16 cellular contexts compared by ENCODE assay signal in the genomic region with DNA sequence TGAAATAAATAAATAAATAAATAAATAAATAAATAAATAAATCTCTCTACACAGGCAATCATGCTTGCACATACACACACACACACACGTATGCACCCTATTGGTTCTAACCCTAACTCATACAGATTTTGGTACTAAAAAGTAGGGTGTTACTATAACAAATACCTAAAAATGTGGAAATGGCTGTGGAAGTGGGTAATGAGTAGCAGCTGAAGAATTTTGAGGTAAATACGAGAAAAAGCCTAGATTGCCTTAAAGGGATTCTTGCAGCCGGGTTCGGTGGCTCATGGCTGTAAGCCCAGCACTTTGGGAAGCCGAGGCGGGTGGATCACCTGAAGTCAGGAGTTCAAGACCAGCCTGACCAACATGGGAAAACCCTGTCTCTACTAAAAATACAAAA. TPM values are rescaled to one million over a fixed set of nuclear protein-coding genes. Genes with fewer than 3 reads are reported as not detected.
DNase-seq lines count a peak whose midpoint lies in the region; ATAC-seq, FAIRE-seq and TF ChIP-seq lines count a peak whose summit lies in the region.
"Had no signal": no experiment of that assay in that cellular context is flagged by ENCODE, and none has a peak within 500 bp of the region (broad histone marks: within the 10 kb centered on the region; RNA-seq: fewer than 3 reads in every experiment).

No MANE protein-coding gene starts in this region.

- FAIRE-seq in astrocyte (lab: Jason Lieb, UNC), result no peak
- FAIRE-seq: GM12892, HTR-8/SVneo had no signal

- no peaks in the 10 kb centered on the region for H3K9me3 Mint-ChIP-seq in astrocyte (ENCODE audit: unreplicated experiment)
- H3K9me3 Mint-ChIP-seq in stimulated activated naive B cell treated with anti-CD40 and anti-IgM and Interleukin-4, amounts not matched to agents 10 μg/mL and 1 μg/mL and 100 μg/mL, for 72 hours, result no peaks in the 10 kb centered on the region
- H3K9me3 Mint-ChIP-seq: CD4-positive, alpha-beta memory T cell had no signal

- TF ChIP-seq CTCF in AG10803 (conservative IDR thresholded peaks at IDR 0.05; ENCODE audit: low read length) (no peak), HEK293 (tag by site-specific recombination; IDR thresholded peaks at IDR 0.05) (no peak), astrocyte (IDR thresholded peaks at IDR 0.05; ENCODE audit: insufficient read depth, low read depth, low read length) (no peak)

- CTCF ChIA-PET in HEK293 (lab: Yijun Ruan, JAX), result interaction anchor here (0.6 kb wide), 1 partner anchor 44 kb away, joined by 3 read pairs; no protein-coding TSS in a partner anchor

- H3K4me1 ChIP-seq in HEK293 (ENCODE audit: control insufficient read depth, insufficient read depth, low read length) (no peaks in the 10 kb centered on the region), astrocyte (ENCODE audit: insufficient read depth, low read length) (no peaks in the 10 kb centered on the region)
- H3K4me1 ChIP-seq: BE2C had no signal

- no peak overlapping the region for H2AFZ ChIP-seq in astrocyte (ENCODE audit: low read depth, low read length)

- POLR2A ChIA-PET in HEK293 (lab: Yijun Ruan, JAX), result no interaction called here

- no peak overlapping the region for H3K4me3 Mint-ChIP-seq in astrocyte (ENCODE audit: unreplicated experiment)
- no peak overlapping the region for H3K4me3 Mint-ChIP-seq in stimulated activated naive B cell treated with anti-CD40 and anti-IgM and Interleukin-4, amounts not matched to agents 10 μg/mL and 1 μg/mL and 100 μg/mL, for 72 hours
- H3K4me3 Mint-ChIP-seq: CD4-positive, alpha-beta memory T cell had no signal

- no peak overlapping the region for H3K4me2 ChIP-seq in astrocyte (ENCODE audit: low read length)

- no peak overlapping the region for H3K27ac Mint-ChIP-seq in astrocyte (ENCODE audit: unreplicated experiment)
- no peak overlapping the region for H3K27ac Mint-ChIP-seq in stimulated activated naive B cell treated with anti-CD40 and anti-IgM and Interleukin-4, amounts not matched to agents 10 μg/mL and 1 μg/mL and 100 μg/mL, for 72 hours

- H4K20me1 ChIP-seq in astrocyte (ENCODE audit: insufficient read depth, low read length), result no peaks in the 10 kb centered on the region

- no peaks in the 10 kb centered on the region for H3K27me3 Mint-ChIP-seq in astrocyte (ENCODE audit: low read depth, unreplicated experiment)
- H3K27me3 Mint-ChIP-seq in stimulated activated naive B cell treated with anti-CD40 and anti-IgM and Interleukin-4, amounts not matched to agents 10 μg/mL and 1 μg/mL and 100 μg/mL, for 72 hours, result no peaks in the 10 kb centered on the region
- H3K27me3 Mint-ChIP-seq: CD4-positive, alpha-beta memory T cell had no signal

- no peak for ATAC-seq in GM19397 (IDR thresholded peaks at IDR 0.05; ENCODE audit: unreplicated experiment)
- no peak for ATAC-seq in stimulated activated naive B cell treated with anti-CD40 and anti-IgM and Interleukin-4, amounts not matched to agents 10 μg/mL and 1 μg/mL and 100 μg/mL, for 72 hours (replicated peaks)

- H3K9ac ChIP-seq in astrocyte (ENCODE audit: low read length), result no peak overlapping the region

- H3K27me3 ChIP-seq in astrocyte (ENCODE audit: insufficient read depth, low read length), result no peaks in the 10 kb centered on the region
- H3K27me3 ChIP-seq: BE2C had no signal

- no peaks in the 10 kb centered on the region for H3K4me1 Mint-ChIP-seq in astrocyte (ENCODE audit: low read depth, unreplicated experiment)
- H3K4me1 Mint-ChIP-seq in stimulated activated naive B cell treated with anti-CD40 and anti-IgM and Interleukin-4, amounts not matched to agents 10 μg/mL and 1 μg/mL and 100 μg/mL, for 72 hours, result peaks cover 8 to 10% of the 10 kb centered on the region in 2 donors

- peak; percentile 60 for DNase-seq in AG10803 (ENCODE audit: low read depth)
- DNase-seq in astrocyte (ENCODE audit: low read depth), result peak; percentile 33
- peak; percentile 19 for DNase-seq in islet precursor cell
- DNase-seq in stimulated activated naive B cell treated with anti-CD40 and anti-IgM and Interleukin-4, amounts not matched to agents 10 μg/mL and 1 μg/mL and 100 μg/mL, for 72 hours, result no peak
- no peak for DNase-seq in HUDEP-2 (lab: John Stamatoyannopoulos, UW; ENCODE audit: unreplicated experiment in 76 of 76)
- DNase-seq: BE2C; CD4-positive, alpha-beta memory T cell; DMS79; EL; GDM1; H7 had no signal

- no peaks in the 10 kb centered on the region for H3K36me3 Mint-ChIP-seq in astrocyte (ENCODE audit: low read depth, unreplicated experiment)
- no peaks in the 10 kb centered on the region for H3K36me3 Mint-ChIP-seq in stimulated activated naive B cell treated with anti-CD40 and anti-IgM and Interleukin-4, amounts not matched to agents 10 μg/mL and 1 μg/mL and 100 μg/mL, for 72 hours
- H3K36me3 Mint-ChIP-seq: CD4-positive, alpha-beta memory T cell had no signal

- no peak overlapping the region for H3K27ac ChIP-seq in HEK293 (ENCODE audit: extremely low read depth, low read depth, low read length)
- H3K27ac ChIP-seq in astrocyte (ENCODE audit: low read depth, low read length), result no peak overlapping the region
- H3K27ac ChIP-seq: C4-2B had no signal

- H3K9me3 ChIP-seq in HEK293 (ENCODE audit: control insufficient read depth, insufficient read depth, low read depth, low read length) (no peaks in the 10 kb centered on the region), astrocyte (ENCODE audit: insufficient read depth, low read depth, low read length) (no peaks in the 10 kb centered on the region)
- H3K9me3 ChIP-seq: BE2C had no signal

- H3K4me3 ChIP-seq in AG10803 (ENCODE audit: low read length) (no peak overlapping the region), HEK293 (ENCODE audit: low read depth, low read length) (no peak overlapping the region), astrocyte (ENCODE audit: insufficient read depth, low read depth, low read length) (no peak overlapping the region)

- H3K36me3 ChIP-seq in HEK293 (ENCODE audit: control insufficient read depth in 2 of 2, insufficient read depth in 1 of 2, low read length in 2 of 2) (no peaks in the 10 kb centered on the region), astrocyte (ENCODE audit: insufficient read depth, low read length) (no peaks in the 10 kb centered on the region)
- H3K36me3 ChIP-seq: BE2C had no signal

- H3K79me2 ChIP-seq in astrocyte (ENCODE audit: insufficient read depth, low read length), result no peaks in the 10 kb centered on the region

TF ChIP-seq in HEK293, 187 proteins besides CTCF, POLR2A, EP300 and RAD21:
- TF ChIP-seq ZNF426 (tag by site-specific recombination; IDR thresholded peaks at IDR 0.05), result peak; percentile 16; the same call in 1 of the 2 replicates
- TF ChIP-seq, protein P1, sequence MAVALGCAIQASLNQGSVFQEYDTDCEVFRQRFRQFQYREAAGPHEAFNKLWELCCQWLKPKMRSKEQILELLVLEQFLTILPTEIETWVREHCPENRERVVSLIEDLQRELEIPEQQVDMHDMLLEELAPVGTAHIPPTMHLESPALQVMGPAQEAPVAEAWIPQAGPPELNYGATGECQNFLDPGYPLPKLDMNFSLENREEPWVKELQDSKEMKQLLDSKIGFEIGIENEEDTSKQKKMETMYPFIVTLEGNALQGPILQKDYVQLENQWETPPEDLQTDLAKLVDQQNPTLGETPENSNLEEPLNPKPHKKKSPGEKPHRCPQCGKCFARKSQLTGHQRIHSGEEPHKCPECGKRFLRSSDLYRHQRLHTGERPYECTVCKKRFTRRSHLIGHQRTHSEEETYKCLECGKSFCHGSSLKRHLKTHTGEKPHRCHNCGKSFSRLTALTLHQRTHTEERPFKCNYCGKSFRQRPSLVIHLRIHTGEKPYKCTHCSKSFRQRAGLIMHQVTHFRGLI (tag by site-specific recombination; IDR thresholded peaks at IDR 0.05), result no peak

RNA-seq across cellular contexts. Expression of a gene that starts 15.7 kb away (rescaled TPM):
- total RNA-seq in astrocyte, result 178 and 389 TPM in 2 replicates

Comparison
In these comparisons a context has a peak if more than half of its experiments do, and no peak if none do; other contexts are left out.
1. DNase-seq: peak in AG10803 (single experiment), astrocyte (single experiment) and islet precursor cell (single experiment); none in stimulated activated naive B cell treated with anti-CD40 and anti-IgM and Interleukin-4, amounts not matched to agents 10 μg/mL and 1 μg/mL and 100 μg/mL, for 72 hours (single experiment) and HUDEP-2 (0 of 76).